ENCODE assay signal across 11 cellular contexts in the genomic region with DNA sequence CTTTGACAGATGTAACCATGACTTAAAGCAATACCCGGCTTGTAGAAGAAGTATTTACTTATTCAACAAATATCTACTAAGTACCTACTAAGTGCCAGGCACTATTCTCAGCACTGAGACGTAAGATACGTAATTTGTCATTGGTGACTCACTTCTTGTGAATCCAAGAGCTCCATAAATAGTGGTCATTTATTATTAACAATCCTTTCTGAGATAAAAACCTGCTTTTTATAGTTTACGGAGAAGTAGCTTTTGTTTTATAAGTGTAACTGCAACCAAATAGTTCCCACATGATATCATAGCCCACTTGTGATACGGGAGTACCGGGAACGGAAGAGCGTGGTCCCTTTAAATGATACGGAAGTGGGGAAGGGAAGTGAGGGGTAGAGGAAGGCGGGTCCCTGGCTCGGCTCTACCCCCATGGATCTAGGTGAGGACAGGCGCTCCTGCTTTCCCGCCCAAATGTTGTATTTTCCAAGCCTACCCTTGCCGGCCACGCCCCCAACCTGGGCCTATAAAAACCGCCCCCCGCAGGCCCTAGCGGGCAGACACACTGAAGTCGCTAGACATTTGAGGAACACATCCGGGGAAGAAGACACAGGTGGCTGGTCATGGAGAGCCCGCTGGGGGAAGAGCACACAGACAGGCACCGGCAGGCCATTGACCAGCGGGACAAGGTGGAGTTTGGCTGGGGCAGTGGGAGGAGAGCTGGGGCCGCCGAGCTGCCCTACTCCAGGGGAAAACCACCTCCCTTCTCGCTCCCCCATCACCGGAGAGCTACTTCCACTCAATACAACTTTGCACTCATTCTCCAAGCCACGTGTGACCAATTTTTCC.
A peak's percentile ranks its signal among the peaks of the same experiment; 100 is the strongest.
DNase-seq lines count a peak whose midpoint lies in the region; ATAC-seq and TF ChIP-seq lines count a peak whose summit lies in the region.
"Had no signal": no experiment of that assay in that cellular context is flagged by ENCODE, and none has a peak within 500 bp of the region (broad histone marks: within the 10 kb centered on the region; RNA-seq: fewer than 3 reads in every experiment).

A gene (plus strand): TSS at position 543 of the 837 bp plus-strand sequence.

- H3K36me3 Mint-ChIP-seq in dendritic cell treated with granulocyte-macrophage colony-stimulating factor and Interleukin-4, amounts not matched to agents 40 ng/mL and 50 ng/mL, for 4 days (ENCODE audit: low read depth): no peaks in the 10 kb centered on the region
- H3K36me3 Mint-ChIP-seq in nephron progenitor cell (ENCODE audit: low read depth): no peaks in the 10 kb centered on the region
- H3K36me3 Mint-ChIP-seq: CD4-positive, alpha-beta memory T cell had no signal

- H3K4me1 Mint-ChIP-seq in dendritic cell treated with granulocyte-macrophage colony-stimulating factor and Interleukin-4, amounts not matched to agents 40 ng/mL and 50 ng/mL, for 4 days (ENCODE audit: low read depth): peaks cover 20% of the 10 kb centered on the region
- H3K4me1 Mint-ChIP-seq in nephron progenitor cell: peaks cover 12% of the 10 kb centered on the region
- H3K4me1 Mint-ChIP-seq: activated B cell treated with CpG ODN at 0.5 μM for 24 hours; CD4-positive, alpha-beta memory T cell had no signal

- H3K4me3 Mint-ChIP-seq in dendritic cell treated with granulocyte-macrophage colony-stimulating factor and Interleukin-4, amounts not matched to agents 40 ng/mL and 50 ng/mL, for 4 days: no peak within 1 kb of the TSS
- no peak within 1 kb of the TSS for H3K4me3 Mint-ChIP-seq in nephron progenitor cell
- H3K4me3 Mint-ChIP-seq: activated B cell treated with CpG ODN at 0.5 μM for 24 hours; CD4-positive, alpha-beta memory T cell had no signal

- H3K9me3 Mint-ChIP-seq in dendritic cell treated with granulocyte-macrophage colony-stimulating factor and Interleukin-4, amounts not matched to agents 40 ng/mL and 50 ng/mL, for 4 days: peaks cover 7% of the 10 kb centered on the region
- H3K9me3 Mint-ChIP-seq in nephron progenitor cell: no peaks in the 10 kb centered on the region
- H3K9me3 Mint-ChIP-seq: activated B cell treated with CpG ODN at 0.5 μM for 24 hours had no signal

- ATAC-seq in GM21367 (IDR thresholded peaks at IDR 0.05; ENCODE audit: unreplicated experiment) (no peak), HG03342 (IDR thresholded peaks at IDR 0.05; ENCODE audit: unreplicated experiment) (no peak)

- H3K27me3 Mint-ChIP-seq in dendritic cell treated with granulocyte-macrophage colony-stimulating factor and Interleukin-4, amounts not matched to agents 40 ng/mL and 50 ng/mL, for 4 days: no peaks in the 10 kb centered on the region
- peaks cover 7% of the 10 kb centered on the region for H3K27me3 Mint-ChIP-seq in nephron progenitor cell (ENCODE audit: low read depth, poor library complexity)
- H3K27me3 Mint-ChIP-seq: activated B cell treated with CpG ODN at 0.5 μM for 24 hours; CD4-positive, alpha-beta memory T cell had no signal

- peak; percentile 4 for DNase-seq in AG10803 (ENCODE audit: low read depth)
- DNase-seq in NCI-H526 treated with DMSO at 0.1 percent for 48 hours (lab: John Stamatoyannopoulos, UW): peak; percentile 29
- DNase-seq in nephron progenitor cell: no peak
- no peak for DNase-seq in midbrain (lab: John Stamatoyannopoulos, UW)
- DNase-seq in stimulated activated CD4-positive, alpha-beta T cell treated with anti-CD3 and anti-CD28 coated beads, Interleukin-1b, Interleukin-23, amount 100 ng/mL, for 48 hours: no peak
- DNase-seq: activated B cell treated with CpG ODN at 0.5 μM for 24 hours, small intestine had no signal

- H3K27ac Mint-ChIP-seq in dendritic cell treated with granulocyte-macrophage colony-stimulating factor and Interleukin-4, amounts not matched to agents 40 ng/mL and 50 ng/mL, for 4 days: peak within 1 kb of the TSS; percentile 62
- peak within 1 kb of the TSS; percentile 93 for H3K27ac Mint-ChIP-seq in nephron progenitor cell
- H3K27ac Mint-ChIP-seq: activated B cell treated with CpG ODN at 0.5 μM for 24 hours; CD4-positive, alpha-beta memory T cell had no signal

- TF ChIP-seq CTCF in AG10803 (conservative IDR thresholded peaks at IDR 0.05; ENCODE audit: low read length): no peak
- TF ChIP-seq CTCF in nephron progenitor cell (IDR thresholded peaks at IDR 0.05): no peak

- intact Hi-C loops in dendritic cell treated with granulocyte-macrophage colony-stimulating factor and Interleukin-4, amounts not matched to agents 40 ng/mL and 50 ng/mL, for 4 days (cut with micrococcal nuclease): no loop called here

- H3K4me3 ChIP-seq in AG10803 (ENCODE audit: low read length): 0 out of 2 replicates have a peak within 1 kb of the TSS, but pooled peaks have one; percentile 5

Comparison
In these comparisons a context has a peak if more than half of its experiments do, and no peak if none do; other contexts are left out.
1. DNase-seq: peak in AG10803 (single experiment) and NCI-H526 treated with DMSO at 0.1 percent for 48 hours (single experiment); none in nephron progenitor cell (single experiment), midbrain (single experiment) and stimulated activated CD4-positive, alpha-beta T cell treated with anti-CD3 and anti-CD28 coated beads, Interleukin-1b, Interleukin-23, amount 100 ng/mL, for 48 hours (single experiment).